In genomic region chr12:68119724-68120211, GRCh38 we compare ENCODE assay signal across 9 cellular contexts. TPM values are rescaled to one million over a fixed set of nuclear protein-coding genes. Genes with fewer than 3 reads are reported as not detected.
DNase-seq lines count a peak whose midpoint lies in the region; ATAC-seq lines count a peak whose summit lies in the region.
"Had no signal": no experiment of that assay in that cellular context is flagged by ENCODE, and none has a peak within 500 bp of the region (broad histone marks: within the 10 kb centered on the region; RNA-seq: fewer than 3 reads in every experiment).

No MANE protein-coding gene starts in this region.

- H3K9me3 Mint-ChIP-seq in activated naive CD8-positive, alpha-beta T cell (ENCODE audit: low read depth), result no peaks in the 10 kb centered on the region

- H3K27me3 Mint-ChIP-seq in activated naive CD8-positive, alpha-beta T cell, result no peaks in the 10 kb centered on the region
- H3K27me3 Mint-ChIP-seq: IgD-negative memory B cell had no signal

- ATAC-seq in GM18520 (IDR thresholded peaks at IDR 0.05; ENCODE audit: unreplicated experiment), result peak; percentile 60
- peak; percentile 93 for ATAC-seq in HG02588 (IDR thresholded peaks at IDR 0.05; ENCODE audit: unreplicated experiment)
- ATAC-seq in stimulated activated naive CD8-positive, alpha-beta T cell treated with anti-CD3 and anti-CD28 coated beads, Interleukin-15, Interleukin-2, amounts not matched to agents 100 U/mL and 50 U/mL, for 24 hours, result peak; percentile 76
- ATAC-seq in left cardiac atrium, result no peak

- H3K27ac Mint-ChIP-seq in activated naive CD8-positive, alpha-beta T cell, result peak overlapping the region; percentile 74

- H3K36me3 Mint-ChIP-seq in activated naive CD8-positive, alpha-beta T cell, result peaks cover 5% of the 10 kb centered on the region

- peak; percentile 46 for DNase-seq in NCI-H510A (lab: John Stamatoyannopoulos, UW)
- DNase-seq in stimulated activated naive CD8-positive, alpha-beta T cell treated with anti-CD3 and anti-CD28 coated beads, Interleukin-15, Interleukin-2, amounts not matched to agents 100 U/mL and 50 U/mL, for 24 hours, result peak; percentile 68
- no peak for DNase-seq in islet precursor cell
- DNase-seq in left cardiac atrium, result no peak
- no peak for DNase-seq in mesenteric fat pad (ENCODE audit: low spot score)

- intact Hi-C loops in left cardiac atrium (cut with DNase I), result no loop called here

- H3K4me1 Mint-ChIP-seq in activated naive CD8-positive, alpha-beta T cell (ENCODE audit: low read depth), result peaks cover 34% of the 10 kb centered on the region

- no peak overlapping the region for H3K4me3 Mint-ChIP-seq in activated naive CD8-positive, alpha-beta T cell

RNA-seq across cellular contexts. Expression of gene IFNG, which starts 39.8 kb away (rescaled TPM):
- total RNA-seq in left cardiac atrium, result not detected
- total RNA-seq in mesenteric fat pad, result not detected

Comparison
In these comparisons a context has a peak if more than half of its experiments do, and no peak if none do; other contexts are left out.
1. ATAC-seq: peak in GM18520 (single experiment), HG02588 (single experiment) and stimulated activated naive CD8-positive, alpha-beta T cell treated with anti-CD3 and anti-CD28 coated beads, Interleukin-15, Interleukin-2, amounts not matched to agents 100 U/mL and 50 U/mL, for 24 hours (single experiment); none in left cardiac atrium (0 of 2).
2. DNase-seq: peak in NCI-H510A (single experiment) and stimulated activated naive CD8-positive, alpha-beta T cell treated with anti-CD3 and anti-CD28 coated beads, Interleukin-15, Interleukin-2, amounts not matched to agents 100 U/mL and 50 U/mL, for 24 hours (single experiment); none in islet precursor cell (single experiment), left cardiac atrium (single experiment) and mesenteric fat pad (single experiment).